Comparison of ENCODE assay signal across 8 cellular contexts in the genomic region with DNA sequence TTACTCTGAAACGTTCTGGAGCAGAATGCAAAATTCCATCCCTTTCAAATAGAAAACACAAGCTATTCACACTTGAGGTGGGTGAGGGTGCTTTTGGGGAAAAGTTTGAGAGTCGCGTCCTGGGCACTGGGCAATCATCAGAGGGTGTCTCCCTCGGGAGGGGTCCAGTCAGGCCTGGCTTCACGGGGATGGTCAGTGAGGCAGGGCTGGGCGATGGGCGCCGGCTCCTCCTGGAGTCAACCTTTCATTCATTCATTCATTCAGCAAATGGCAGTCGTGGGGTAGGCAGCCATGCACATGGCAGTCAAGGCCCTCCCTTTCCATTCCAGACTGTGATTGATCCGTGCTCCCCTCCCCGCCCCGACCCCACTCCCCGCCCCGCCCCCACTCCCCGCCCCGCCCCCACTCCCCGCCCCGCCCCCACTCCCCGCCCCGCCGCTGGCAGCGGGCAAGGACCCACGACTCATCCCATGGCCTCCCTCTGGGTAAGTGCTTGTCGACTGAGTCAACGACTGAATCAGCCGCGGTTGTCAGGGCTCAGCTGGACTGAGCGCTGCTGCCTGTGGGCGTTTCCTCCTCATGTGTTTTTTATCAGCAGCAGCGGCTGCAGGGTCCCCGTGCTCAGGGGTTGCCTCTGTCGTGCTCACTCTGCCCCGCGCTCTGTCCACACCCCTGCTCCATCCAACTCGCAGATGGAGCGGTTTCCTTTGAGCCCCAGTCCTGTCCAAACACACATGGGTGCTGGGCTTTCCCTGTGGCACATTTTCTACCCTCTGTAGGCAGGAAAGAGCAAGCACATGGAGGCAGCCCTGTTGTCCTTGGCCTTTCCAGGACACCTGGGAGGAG. TPM values are rescaled to one million over a fixed set of nuclear protein-coding genes. Genes with fewer than 3 reads are reported as not detected.
DNase-seq lines count a peak whose midpoint lies in the region; ATAC-seq and TF ChIP-seq lines count a peak whose summit lies in the region.

No MANE protein-coding gene starts in this region.

- H3K23ac ChIP-seq in H9 (ENCODE audit: insufficient read length, low read depth, low read length), result no peak overlapping the region

- no peak overlapping the region for H3K56ac ChIP-seq in H9 (ENCODE audit: insufficient read length, low read depth, low read length)

- no peak overlapping the region for H2AFZ ChIP-seq in H9 (ENCODE audit: low read length)

- H3K27ac ChIP-seq in H9 (ENCODE audit: insufficient read length, low read depth, low read length), result no peak overlapping the region
- H3K27ac ChIP-seq in lower lobe of right lung, result no peak overlapping the region

- H3K23me2 ChIP-seq in H9 (ENCODE audit: insufficient read length, low read depth, low read length, poor library complexity, severe bottlenecking), result no peaks in the 10 kb centered on the region

- H3K9me3 ChIP-seq in H9 (ENCODE audit: control insufficient read depth, low read depth, low read length), result no peaks in the 10 kb centered on the region
- H3K9me3 ChIP-seq in lower lobe of right lung, result peaks cover 3% of the 10 kb centered on the region

- no peak overlapping the region for H3T11ph ChIP-seq in H9 (ENCODE audit: low read length)

- H3K14ac ChIP-seq in H9 (ENCODE audit: insufficient read depth, low read length), result peak overlapping the region; percentile 51; the same call in 1 of the 2 replicates

- WGBS in H9 (ENCODE audit: extremely low coverage, insufficient read length, low lambda C conversion rate), result no CpG with 5 or more reads among the region's 36 CpGs

- H3K4me2 ChIP-seq in H9 (ENCODE audit: insufficient read depth, insufficient read length, low read length), result peak overlapping the region; percentile 31

- H3K4me3 ChIP-seq in astrocyte of the spinal cord (ENCODE audit: low read depth, low read length), result no peak overlapping the region
- no peak overlapping the region for H3K4me3 ChIP-seq in lower lobe of right lung

- no peak overlapping the region for H3K18ac ChIP-seq in H9 (ENCODE audit: insufficient read length, low read depth, low read length)

- H2BK120ac ChIP-seq in H9 (ENCODE audit: low read depth, low read length, poor library complexity, severe bottlenecking), result no peak overlapping the region

- ATAC-seq in SK-N-SH treated with all-trans-retinoic acid at 6 μM for 48 hours (peak; percentile 82), lower lobe of right lung (peak; percentile 32 to 52), HG02981 (IDR thresholded peaks at IDR 0.05; ENCODE audit: unreplicated experiment) (no peak)
- peak; percentile 26 to 55 for ATAC-seq in stimulated activated naive B cell treated with anti-CD40 and anti-IgM and Interleukin-4, amounts not matched to agents 10 μg/mL and 1 μg/mL and 100 μg/mL, for 72 hours (replicated peaks)

- no peak overlapping the region for H2AK5ac ChIP-seq in H9 (ENCODE audit: insufficient read length, low read length)

- intact Hi-C loops in lower lobe of right lung (cut with DNase I), result loop anchor here (10.0 kb wide), 1 partner anchor 175 kb away; no protein-coding TSS in a partner anchor

- no peaks in the 10 kb centered on the region for H3K79me1 ChIP-seq in H9 (ENCODE audit: insufficient read depth, low read depth, low read length, poor library complexity, severe bottlenecking)

- no peaks in the 10 kb centered on the region for H3K27me3 ChIP-seq in H9 (ENCODE audit: insufficient read depth, low read length)
- H3K27me3 ChIP-seq in lower lobe of right lung (ENCODE audit: low read depth), result peaks cover 5% of the 10 kb centered on the region

- no peaks in the 10 kb centered on the region for H4K20me1 ChIP-seq in H9 (ENCODE audit: control insufficient read depth, insufficient read depth, insufficient read length)

- H3K4me1 ChIP-seq in H9 (ENCODE audit: insufficient read depth, low read length) (no peaks in the 10 kb centered on the region; the same call in 1 of the 2 replicates), lower lobe of right lung (peaks cover 14% of the 10 kb centered on the region)

- H3K36me3 ChIP-seq in lower lobe of right lung, result peaks cover 4% of the 10 kb centered on the region

- no peak overlapping the region for H2BK20ac ChIP-seq in H9 (ENCODE audit: low read depth, low read length, poor library complexity, severe bottlenecking)

- no peak overlapping the region for H4K8ac ChIP-seq in H9 (replicated peaks; ENCODE audit: insufficient read length, low read depth, low read length)

- DNase-seq in H9 (peak; percentile 61), astrocyte of the spinal cord (ENCODE audit: low read depth, low spot score) (peak; percentile 93), lower lobe of right lung (no peak), D341Med (ENCODE audit: low spot score) (no peak), NCI-H1092 (lab: John Stamatoyannopoulos, UW) (no peak)
- DNase-seq in stimulated activated naive B cell treated with anti-CD40 and anti-IgM and Interleukin-4, amounts not matched to agents 10 μg/mL and 1 μg/mL and 100 μg/mL, for 72 hours, result no peak

- TF ChIP-seq CTCF in H9 (conservative IDR thresholded peaks at IDR 0.05) (no peak), astrocyte of the spinal cord (IDR thresholded peaks at IDR 0.05; ENCODE audit: low read depth, low read length) (peak; percentile 18), lower lobe of right lung (IDR thresholded peaks at IDR 0.05) (no peak)

- in situ Hi-C loops in astrocyte of the spinal cord (cut with HindIII; ENCODE audit: low sequenced_read_pairs), result no loop called here

- H2BK15ac ChIP-seq in H9 (ENCODE audit: low read depth, low read length), result no peak overlapping the region

- H3K27me3 Mint-ChIP-seq in H9 (ENCODE audit: low read depth), result peaks cover 16% of the 10 kb centered on the region
- peaks cover 20 to 33% of the 10 kb centered on the region in 2 donors for H3K27me3 Mint-ChIP-seq in stimulated activated naive B cell treated with anti-CD40 and anti-IgM and Interleukin-4, amounts not matched to agents 10 μg/mL and 1 μg/mL and 100 μg/mL, for 72 hours

- no peak overlapping the region for H3K27ac Mint-ChIP-seq in H9
- no peak overlapping the region for H3K27ac Mint-ChIP-seq in stimulated activated naive B cell treated with anti-CD40 and anti-IgM and Interleukin-4, amounts not matched to agents 10 μg/mL and 1 μg/mL and 100 μg/mL, for 72 hours

- H3K79me2 ChIP-seq in H9 (ENCODE audit: insufficient read depth, low read length), result no peaks in the 10 kb centered on the region

- H4K91ac ChIP-seq in H9 (ENCODE audit: insufficient read length, low read depth, low read length), result no peak overlapping the region

- peaks cover 10% of the 10 kb centered on the region in 2 experiments; a peak in 4 of 5 replicates for H3K9me3 Mint-ChIP-seq in H9
- peaks cover 4 to 6% of the 10 kb centered on the region in 2 donors for H3K9me3 Mint-ChIP-seq in stimulated activated naive B cell treated with anti-CD40 and anti-IgM and Interleukin-4, amounts not matched to agents 10 μg/mL and 1 μg/mL and 100 μg/mL, for 72 hours

- no peak overlapping the region for H2BK5ac ChIP-seq in H9 (ENCODE audit: insufficient read length, low read length)

- H3K4ac ChIP-seq in H9 (ENCODE audit: low read depth, low read length), result no peak overlapping the region

- peaks cover 27 to 35% of the 10 kb centered on the region in 2 experiments for H3K4me1 Mint-ChIP-seq in H9
- H3K4me1 Mint-ChIP-seq in stimulated activated naive B cell treated with anti-CD40 and anti-IgM and Interleukin-4, amounts not matched to agents 10 μg/mL and 1 μg/mL and 100 μg/mL, for 72 hours, result peaks cover 18 to 31% of the 10 kb centered on the region in 2 donors

- H3K9ac ChIP-seq in H9 (ENCODE audit: extremely low read depth, insufficient read length, low read length), result no peak overlapping the region

- no peak overlapping the region for H4K5ac ChIP-seq in H9 (ENCODE audit: insufficient read length, low read depth, low read length)

- no peak overlapping the region for H2BK12ac ChIP-seq in H9 (ENCODE audit: insufficient read length, low read depth, low read length)

- H3K36me3 Mint-ChIP-seq in H9 (ENCODE audit: insufficient read depth in 1 of 3, low read depth in 3 of 3), result no peaks in the 10 kb centered on the region; a peak in 1 of 7 replicates
- peaks cover 2 to 7% of the 10 kb centered on the region in 2 donors for H3K36me3 Mint-ChIP-seq in stimulated activated naive B cell treated with anti-CD40 and anti-IgM and Interleukin-4, amounts not matched to agents 10 μg/mL and 1 μg/mL and 100 μg/mL, for 72 hours

- H3K4me3 Mint-ChIP-seq in H9, result peak overlapping the region in 1 of 2 experiments; percentile 46; a peak in 1 of 5 replicates
- no peak overlapping the region for H3K4me3 Mint-ChIP-seq in stimulated activated naive B cell treated with anti-CD40 and anti-IgM and Interleukin-4, amounts not matched to agents 10 μg/mL and 1 μg/mL and 100 μg/mL, for 72 hours

TF ChIP-seq in SK-N-SH treated with all-trans-retinoic acid at 6 μM for 48 hours, 23 proteins besides CTCF, POLR2A, EP300 and RAD21 (continues in another document):
- no peak for TF ChIP-seq ZC3H10 (CRISPR knock-in tag; IDR thresholded peaks at IDR 0.05)
- no peak for TF ChIP-seq ZNF565 (CRISPR knock-in tag; conservative IDR thresholded peaks at IDR 0.05; ENCODE audit: low read depth)
- no peak for TF ChIP-seq CSDC2 (CRISPR knock-in tag; IDR thresholded peaks at IDR 0.05)
- no peak for TF ChIP-seq GLIS3 (CRISPR knock-in tag; IDR thresholded peaks at IDR 0.05)
- no peak for TF ChIP-seq ZNF8 (CRISPR knock-in tag; IDR thresholded peaks at IDR 0.05)
- TF ChIP-seq, protein P1, sequence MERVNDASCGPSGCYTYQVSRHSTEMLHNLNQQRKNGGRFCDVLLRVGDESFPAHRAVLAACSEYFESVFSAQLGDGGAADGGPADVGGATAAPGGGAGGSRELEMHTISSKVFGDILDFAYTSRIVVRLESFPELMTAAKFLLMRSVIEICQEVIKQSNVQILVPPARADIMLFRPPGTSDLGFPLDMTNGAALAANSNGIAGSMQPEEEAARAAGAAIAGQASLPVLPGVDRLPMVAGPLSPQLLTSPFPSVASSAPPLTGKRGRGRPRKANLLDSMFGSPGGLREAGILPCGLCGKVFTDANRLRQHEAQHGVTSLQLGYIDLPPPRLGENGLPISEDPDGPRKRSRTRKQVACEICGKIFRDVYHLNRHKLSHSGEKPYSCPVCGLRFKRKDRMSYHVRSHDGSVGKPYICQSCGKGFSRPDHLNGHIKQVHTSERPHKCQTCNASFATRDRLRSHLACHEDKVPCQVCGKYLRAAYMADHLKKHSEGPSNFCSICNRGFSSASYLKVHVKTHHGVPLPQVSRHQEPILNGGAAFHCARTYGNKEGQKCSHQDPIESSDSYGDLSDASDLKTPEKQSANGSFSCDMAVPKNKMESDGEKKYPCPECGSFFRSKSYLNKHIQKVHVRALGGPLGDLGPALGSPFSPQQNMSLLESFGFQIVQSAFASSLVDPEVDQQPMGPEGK (CRISPR knock-in tag; IDR thresholded peaks at IDR 0.05; ENCODE audit: borderline replicate concordance), result no peak

RNA-seq across cellular contexts. Expression of a gene that starts 12.5 kb away (rescaled TPM):
- total RNA-seq in H9 (2021) (2.7 and 2.9 TPM in 2 replicates), lower lobe of right lung (14.7 TPM)

RNA-seq across cellular contexts. Expression of a gene that starts 45.7 kb away (rescaled TPM):
- total RNA-seq in H9 (2021), result 7.6 and 7.9 TPM in 2 replicates
- 40.7 TPM for total RNA-seq in lower lobe of right lung

Comparison
In these comparisons a context has a peak if more than half of its experiments do, and no peak if none do; other contexts are left out.
1. DNase-seq: peak in H9 (single experiment) and astrocyte of the spinal cord (single experiment); none in lower lobe of right lung (single experiment), stimulated activated naive B cell treated with anti-CD40 and anti-IgM and Interleukin-4, amounts not matched to agents 10 μg/mL and 1 μg/mL and 100 μg/mL, for 72 hours (single experiment), D341Med (single experiment) and NCI-H1092 (single experiment).